ENCODE assay signal across 8 cellular contexts in the genomic region with DNA sequence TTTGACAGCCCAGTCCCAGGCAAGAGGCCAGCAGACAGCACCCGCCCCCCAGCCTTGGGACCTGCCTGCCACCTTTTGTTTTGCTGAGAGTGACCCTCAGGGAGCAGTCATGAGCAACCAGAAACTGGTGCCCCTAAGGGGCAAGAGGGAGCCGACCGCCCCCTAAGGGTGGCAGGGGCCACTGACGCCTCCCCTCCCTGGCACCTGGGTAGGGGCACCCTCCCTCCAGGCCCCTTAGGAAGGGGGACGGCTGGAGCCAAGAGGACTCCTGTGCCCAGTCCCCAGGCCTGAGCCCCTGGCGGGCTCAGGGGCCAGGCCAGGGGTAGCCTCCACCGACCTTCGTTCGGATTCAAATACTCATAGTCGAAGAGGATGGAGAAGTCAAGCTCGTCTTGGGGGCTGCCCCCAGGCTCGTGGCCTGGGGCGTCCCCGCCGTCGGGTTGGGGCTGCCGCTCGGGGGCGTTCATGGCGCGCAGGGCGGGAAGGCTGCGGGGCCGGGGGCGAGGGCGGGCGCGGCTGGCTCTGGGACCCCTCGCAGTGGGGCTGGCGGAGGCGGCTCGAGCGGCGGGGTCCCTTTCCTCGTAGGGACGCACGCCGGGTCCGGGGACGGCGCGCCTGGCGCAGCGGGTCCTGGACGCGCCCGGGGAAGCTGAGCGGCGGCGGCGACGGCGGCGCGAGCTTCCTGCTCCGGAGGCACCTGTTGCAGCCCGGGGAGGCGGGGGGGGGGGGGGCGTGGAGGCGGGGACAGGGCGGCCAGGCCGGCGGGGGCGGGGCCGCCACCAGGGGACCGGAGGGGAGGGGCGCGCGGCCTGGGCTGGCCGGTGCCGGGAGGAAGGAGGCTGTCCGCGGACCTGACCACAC. TPM values are rescaled to one million over a fixed set of nuclear protein-coding genes. Genes with fewer than 3 reads are reported as not detected.
DNase-seq lines count a peak whose midpoint lies in the region; ATAC-seq and TF ChIP-seq lines count a peak whose summit lies in the region.

A gene (minus strand): TSS at position 687 of the 861 bp plus-strand sequence. CDS start 220 bp downstream, at position 467.

- peaks cover 0 to 3% of the 10 kb centered on the region in 2 donors for H3K27me3 Mint-ChIP-seq in CD8-positive, alpha-beta memory T cell

- peak within 1 kb of the TSS; percentile 95 for H3K4me3 ChIP-seq in CD8-positive, alpha-beta memory T cell (ENCODE audit: low read length)
- H3K4me3 ChIP-seq in IMR-90 (ENCODE audit: insufficient read depth, low read depth, low read length) (no peak within 1 kb of the TSS), muscle layer of duodenum (ENCODE audit: low read depth in 1 of 2, low read length in 2 of 2) (peak within 1 kb of the TSS; percentile 49 to 54), tibial nerve (peak within 1 kb of the TSS; percentile 18 to 58 (median 42))

- H3K4me1 ChIP-seq in CD8-positive, alpha-beta memory T cell (ENCODE audit: insufficient read depth, low read length), result peaks cover 39% of the 10 kb centered on the region
- H3K4me1 ChIP-seq in IMR-90 (ENCODE audit: control insufficient read depth, insufficient read depth, low read length) (no peaks in the 10 kb centered on the region), muscle layer of duodenum (ENCODE audit: control insufficient read depth in 1 of 2, insufficient read depth in 2 of 2, low read length in 2 of 2) (peaks cover 5 to 28% of the 10 kb centered on the region in 2 donors), tibial nerve (peaks cover 0 to 34% (median 25%) of the 10 kb centered on the region in 4 donors)

- no peak within 1 kb of the TSS; the same call in 1 of the 2 replicates for H2BK120ac ChIP-seq in IMR-90 (ENCODE audit: low read depth, low read length)

- H3K56ac ChIP-seq in IMR-90 (ENCODE audit: extremely low read depth, insufficient read depth, low read length), result no peak within 1 kb of the TSS

- WGBS in IMR-90 (ENCODE audit: extremely low coverage in 2 of 2, insufficient read length in 1 of 2), 2 experiments, result 46% methylated on average over 9 of the region's 73 CpGs; no CpG with 5 or more reads in 1 of the 2 experiments
- 20 to 39% methylated on average over 5 to 26 of the region's 73 CpGs for WGBS in tibial nerve, 2 donors

- peaks cover 0 to 3% (median 0%) of the 10 kb centered on the region in 5 donors for H3K9me3 Mint-ChIP-seq in CD8-positive, alpha-beta memory T cell

- peak within 1 kb of the TSS; percentile 93 to 100 (median 97) for H3K4me3 Mint-ChIP-seq in CD8-positive, alpha-beta memory T cell

- no peak within 1 kb of the TSS for H2AK9ac ChIP-seq in IMR-90 (replicated peaks; ENCODE audit: low read depth, low read length, poor library complexity)

- intact Hi-C loops in IMR-90 (cut with micrococcal nuclease), result no loop called here

- dilution Hi-C loops in IMR-90 (cut with HindIII; ENCODE audit: low sequenced_read_pairs, unreplicated experiment), result no loop called here

- POLR2A ChIA-PET in CD8-positive, alpha-beta memory T cell (lab: Charles Lee), result interaction anchor here (0.6 to 1.4 kb wide), 12 partner anchors 10 to 156 kb away, joined by 3 to 4 read pairs (median 3); no protein-coding TSS in a partner anchor
- POLR2A ChIA-PET in IMR-90 (lab: Charles Lee; ENCODE audit: unreplicated experiment), result no interaction called here

- H2AK5ac ChIP-seq in IMR-90 (ENCODE audit: low read depth, low read length), result no peak within 1 kb of the TSS

- no peak within 1 kb of the TSS for H2BK15ac ChIP-seq in IMR-90 (ENCODE audit: low read depth, low read length)

- peak; percentile 50 to 76 (median 65) for DNase-seq in CD8-positive, alpha-beta memory T cell
- DNase-seq in IMR-90 (no peak), ecto neural progenitor cell (ENCODE audit: low spot score) (peak; percentile 73), tibial nerve (ENCODE audit: low spot score in 2 of 2) (no peak), COLO829 (ENCODE audit: low spot score) (no peak)
- DNase-seq in activated CD4-positive, CD25-positive, alpha-beta regulatory T cell treated with anti-CD3 and anti-CD28 coated beads, Interleukin-2, amount 50 U/mL, for 16 hours (ENCODE audit: low read depth, low spot score), result peak; percentile 28

- no peak for TF ChIP-seq POLR2A in IMR-90 (IDR thresholded peaks at IDR 0.05; ENCODE audit: low read depth, low read length)
- no peak for TF ChIP-seq POLR2A in tibial nerve (IDR thresholded peaks at IDR 0.05)

- H2AFZ ChIP-seq in IMR-90 (replicated peaks; ENCODE audit: low read length, poor library complexity), result peak within 1 kb of the TSS; percentile 5

- no peak within 1 kb of the TSS for H2BK5ac ChIP-seq in IMR-90 (ENCODE audit: low read depth, low read length, poor library complexity, severe bottlenecking)

- no peak for TF ChIP-seq RAD21 in IMR-90 (IDR thresholded peaks at IDR 0.05; ENCODE audit: low read length)

- TF ChIP-seq EP300 in tibial nerve (IDR thresholded peaks at IDR 0.05), result no peak

- no peak within 1 kb of the TSS for H3K14ac ChIP-seq in IMR-90 (replicated peaks; ENCODE audit: low read depth, low read length)

- no peaks in the 10 kb centered on the region for H3K27me3 ChIP-seq in CD8-positive, alpha-beta memory T cell (ENCODE audit: insufficient read depth, low read length, poor library complexity, severe bottlenecking)
- H3K27me3 ChIP-seq in IMR-90 (ENCODE audit: control insufficient read depth, insufficient read depth, low read length), result no peaks in the 10 kb centered on the region; the same call in 1 of the 2 replicates
- H3K27me3 ChIP-seq in muscle layer of duodenum (ENCODE audit: low read depth, low read length), result no peaks in the 10 kb centered on the region
- H3K27me3 ChIP-seq in tibial nerve, result peaks cover 0 to 5% of the 10 kb centered on the region in 2 donors

- BruUV-seq in IMR-90 (replicated peaks; lab: Mats Ljungman, UMichigan), result no TSS peak

- no peaks in the 10 kb centered on the region for H3K36me3 ChIP-seq in CD8-positive, alpha-beta memory T cell (ENCODE audit: insufficient read depth, low read length)
- H3K36me3 ChIP-seq in IMR-90 (ENCODE audit: control insufficient read depth, insufficient read depth, low read length) (no peaks in the 10 kb centered on the region), muscle layer of duodenum (ENCODE audit: control insufficient read depth in 1 of 2, insufficient read depth in 2 of 2, low read length in 2 of 2) (peaks cover 0 to 2% of the 10 kb centered on the region in 2 donors), tibial nerve (peaks cover 0 to 8% (median 0%) of the 10 kb centered on the region in 3 donors)

- H3K27ac ChIP-seq in CD8-positive, alpha-beta memory T cell (ENCODE audit: low read depth, low read length), result peak within 1 kb of the TSS; percentile 96
- no peak within 1 kb of the TSS for H3K27ac ChIP-seq in IMR-90 (ENCODE audit: insufficient read depth, low read length)
- H3K27ac ChIP-seq in muscle layer of duodenum (ENCODE audit: low read length), result peak within 1 kb of the TSS; percentile 83
- peak within 1 kb of the TSS; percentile 60 to 90 (median 87) for H3K27ac ChIP-seq in tibial nerve

- H3K4ac ChIP-seq in IMR-90 (ENCODE audit: low read depth, low read length), result no peak within 1 kb of the TSS

- no peak within 1 kb of the TSS for H4K5ac ChIP-seq in IMR-90 (ENCODE audit: low read depth, low read length)

- no peak within 1 kb of the TSS for H3K4me2 ChIP-seq in IMR-90 (ENCODE audit: low read depth, low read length)

- no peaks in the 10 kb centered on the region for H4K20me1 ChIP-seq in IMR-90 (ENCODE audit: insufficient read depth, low read length)

- peaks cover 12 to 40% (median 21%) of the 10 kb centered on the region in 3 donors for H3K36me3 Mint-ChIP-seq in CD8-positive, alpha-beta memory T cell

- no peaks in the 10 kb centered on the region for H3K79me1 ChIP-seq in IMR-90 (ENCODE audit: low read depth in 1 of 2, low read length in 2 of 2)

- H3K18ac ChIP-seq in IMR-90 (ENCODE audit: low read depth, low read length), result no peak within 1 kb of the TSS

- H3K27ac Mint-ChIP-seq in CD8-positive, alpha-beta memory T cell, result peak within 1 kb of the TSS; percentile 95 to 100 (median 98)

- H3K23ac ChIP-seq in IMR-90 (ENCODE audit: low read depth, low read length), result 0 out of 2 replicates have a peak within 1 kb of the TSS, but pooled peaks have one; percentile 31

- no peak within 1 kb of the TSS for H2BK20ac ChIP-seq in IMR-90 (ENCODE audit: low read depth, low read length)

- H3K9me3 ChIP-seq in CD8-positive, alpha-beta memory T cell (ENCODE audit: low read length), result no peaks in the 10 kb centered on the region
- H3K9me3 ChIP-seq in IMR-90 (ENCODE audit: control insufficient read depth, insufficient read depth, low read length), result peaks cover 5% of the 10 kb centered on the region; the same call in 1 of the 2 replicates
- H3K9me3 ChIP-seq in muscle layer of duodenum (ENCODE audit: control insufficient read depth in 1 of 2, low read length in 2 of 2), result no peaks in the 10 kb centered on the region
- H3K9me3 ChIP-seq in tibial nerve, result peaks cover 0 to 10% (median 0%) of the 10 kb centered on the region in 4 donors

- peaks cover 46 to 51% (median 49%) of the 10 kb centered on the region in 3 donors for H3K4me1 Mint-ChIP-seq in CD8-positive, alpha-beta memory T cell

- in situ Hi-C loops in IMR-90 (cut with MboI; ENCODE audit: low sequenced_read_pairs), result no loop called here

- CTCF ChIA-PET in CD8-positive, alpha-beta memory T cell (lab: Charles Lee), result interaction anchor here (0.7 to 4.6 kb wide), 25 partner anchors 9 to 235 kb away, joined by 3 to 25 read pairs (median 4); no protein-coding TSS in a partner anchor
- CTCF ChIA-PET in IMR-90 (lab: Yijun Ruan, JAX), result no interaction called here

- H3K9me1 ChIP-seq in IMR-90 (ENCODE audit: insufficient read depth, low read length), result 0 out of 2 replicates have a peak, but pooled peaks cover 2% of the 10 kb centered on the region

- H3K9ac ChIP-seq in IMR-90 (ENCODE audit: low read depth, low read length), result no peak within 1 kb of the TSS

- peak; percentile 53 for ATAC-seq in GM19438 (IDR thresholded peaks at IDR 0.05; ENCODE audit: low read depth, unreplicated experiment)
- no peak for ATAC-seq in IMR-90 (ENCODE audit: low read depth)

- TF ChIP-seq CTCF in IMR-90 (conservative IDR thresholded peaks at IDR 0.05; ENCODE audit: low read depth, low read length) (no peak), tibial nerve (IDR thresholded peaks at IDR 0.05) (peak in 3 of 5 experiments; percentile 10 to 24 (median 18))

- no peak within 1 kb of the TSS for H4K8ac ChIP-seq in IMR-90 (ENCODE audit: low read depth in 2 of 2, low read length in 2 of 2)

- no peak within 1 kb of the TSS for H4K91ac ChIP-seq in IMR-90 (ENCODE audit: insufficient read depth, low read depth, low read length)

TF ChIP-seq in IMR-90, 13 proteins besides CTCF, POLR2A, EP300 and RAD21 (continues in another document):
- no peak for TF ChIP-seq BHLHE40 (IDR thresholded peaks at IDR 0.05; ENCODE audit: low read depth, low read length)
- no peak for TF ChIP-seq CHD1 (IDR thresholded peaks at IDR 0.05; ENCODE audit: low read depth, low read length)
- no peak for TF ChIP-seq FOS (IDR thresholded peaks at IDR 0.05; ENCODE audit: low read depth, low read length)
- TF ChIP-seq RFX5 (IDR thresholded peaks at IDR 0.05; ENCODE audit: low read depth, low read length), result no peak

RNA-seq across cellular contexts. Expression of the gene that starts here (rescaled TPM):
- 10 to 100 TPM; 63.0 to 64.4 TPM for total RNA-seq in CD8-positive, alpha-beta memory T cell
- polyA plus RNA-seq in CD8-positive, alpha-beta memory T cell, result 52.1 TPM
- total RNA-seq in IMR-90 (2012; rRNA removed) (0.18 and 0.28 TPM in 2 replicates), tibial nerve (10 to 100 TPM in 1 of 4 donors, 1 to 10 TPM in 3; 6.0 to 11.5 (median 7.7) TPM)
- 0.38 and 0.44 TPM in 2 replicates for polyA plus RNA-seq in IMR-90 (2012; rRNA removed)
- 0.16 and 0.22 TPM in 2 replicates for polyA plus RNA-seq in IMR-90 (2012; cell fraction: cytosol; rRNA removed)
- polyA plus RNA-seq in IMR-90 (2012; cell fraction: nucleus; rRNA removed; ENCODE audit: low replicate concordance), result 0.70 and 0.74 TPM in 2 replicates

Comparison
In these comparisons a context has a peak if more than half of its experiments do, and no peak if none do; other contexts are left out.
1. RNA of the gene that starts here (total RNA-seq): 63.0 to 64.4 TPM in CD8-positive, alpha-beta memory T cell; 6.0 to 11.5 TPM in tibial nerve and 0.18 to 0.28 TPM in IMR-90; every median in the first group is over 4 times any median in the second.
2. RNA of the gene that starts here (polyA plus RNA-seq): 52.1 TPM in CD8-positive, alpha-beta memory T cell (single experiment); 0.16 to 0.74 TPM in IMR-90; every median in the first group is over 10 times any median in the second.
3. DNase-seq: peak in CD8-positive, alpha-beta memory T cell (5 of 5), activated CD4-positive, CD25-positive, alpha-beta regulatory T cell treated with anti-CD3 and anti-CD28 coated beads, Interleukin-2, amount 50 U/mL, for 16 hours (single experiment) and ecto neural progenitor cell (single experiment); none in IMR-90 (single experiment), tibial nerve (0 of 2) and COLO829 (single experiment).